Comparison of ENCODE assay signal across 24 cellular contexts in genomic region chr11:79857404-79857803, GRCh38.
"Had no signal": no experiment of that assay in that cellular context is flagged by ENCODE, and none has a peak within 500 bp of the region (broad histone marks: within the 10 kb centered on the region; RNA-seq: fewer than 3 reads in every experiment).

No MANE protein-coding gene starts in this region.

- H3K27me3 ChIP-seq: esophagus squamous epithelium, heart right ventricle, neural progenitor cell, right lobe of liver, tibial nerve, upper lobe of left lung had no signal

- H3K4me1 ChIP-seq: esophagus squamous epithelium, heart right ventricle, neural progenitor cell, psoas muscle, right lobe of liver, upper lobe of left lung had no signal

- H3K36me3 ChIP-seq: esophagus squamous epithelium, heart right ventricle, neural progenitor cell, right lobe of liver, thoracic aorta, tibial nerve, upper lobe of left lung had no signal

- H3K4me3 ChIP-seq: coronary artery, esophagus squamous epithelium, heart right ventricle, lung, neural progenitor cell, psoas muscle, right lobe of liver, thoracic aorta, tibial nerve, upper lobe of left lung had no signal

- H3K9me3 ChIP-seq: esophagus squamous epithelium, heart right ventricle, psoas muscle, right lobe of liver, thoracic aorta, tibial nerve, upper lobe of left lung had no signal

- H3K27ac ChIP-seq: coronary artery, esophagus squamous epithelium, heart right ventricle, neural progenitor cell, psoas muscle, right lobe of liver, thoracic aorta, tibial nerve, upper lobe of left lung had no signal

- DNase-seq: dermis blood vessel endothelial cell; effector memory CD8-positive, alpha-beta T cell; erythroblast; esophagus squamous epithelium; foreskin melanocyte; glutamatergic neuron; heart right ventricle; hippocampal formation; kidney glomerular epithelial cell; left colon; natural killer cell; nucleus accumbens; psoas muscle; right lobe of liver; small intestine; stimulated activated CD4-positive, alpha-beta T cell treated with anti-CD3 and anti-CD28 coated beads, Interleukin-15, amount 100 ng/mL, for 24 hours; stimulated activated CD4-positive, alpha-beta T cell treated with anti-CD3 and anti-CD28 coated beads, Interleukin-2, amount 100 ng/mL, for 48 hours; stimulated activated naive B cell treated with anti-CD40 and anti-IgM and Interleukin-4, amounts not matched to agents 10 μg/mL and 1 μg/mL and 100 μg/mL, for 72 hours; upper lobe of left lung had no signal

- ATAC-seq: effector memory CD8-positive, alpha-beta T cell; heart right ventricle; left colon; natural killer cell; psoas muscle; right lobe of liver; stimulated activated naive B cell treated with anti-CD40 and anti-IgM and Interleukin-4, amounts not matched to agents 10 μg/mL and 1 μg/mL and 100 μg/mL, for 72 hours had no signal
